ENCODE assay signal across 18 cellular contexts in the genomic region with DNA sequence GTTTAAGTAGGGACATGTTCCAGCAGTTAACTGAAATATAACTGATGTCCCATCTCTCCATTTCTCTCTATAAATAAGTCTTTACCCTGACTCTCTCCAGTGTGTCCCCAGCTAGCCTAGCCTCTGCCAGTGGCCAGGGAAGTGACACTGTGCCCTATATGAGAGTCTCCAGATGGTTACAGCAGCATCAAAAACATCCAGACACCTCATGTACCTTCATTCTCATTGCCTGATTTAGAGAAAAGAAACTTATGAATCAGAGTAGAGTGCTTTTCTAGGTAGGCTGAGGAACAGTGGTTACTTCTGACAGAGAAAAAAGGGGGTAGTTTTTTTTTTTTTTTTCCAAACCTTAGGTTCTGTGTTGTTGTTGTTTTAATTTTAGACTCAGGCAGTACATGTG.
DNase-seq lines count a peak whose midpoint lies in the region; ATAC-seq, FAIRE-seq and TF ChIP-seq lines count a peak whose summit lies in the region.
"Had no signal": no experiment of that assay in that cellular context is flagged by ENCODE, and none has a peak within 500 bp of the region (broad histone marks: within the 10 kb centered on the region; RNA-seq: fewer than 3 reads in every experiment).

No MANE protein-coding gene starts in this region.

- peaks cover 22% of the 10 kb centered on the region for H3K4me1 Mint-ChIP-seq in activated naive CD4-positive, alpha-beta T cell treated with anti-CD3 and anti-CD28 coated beads for 36 hours (ENCODE audit: low read depth)
- H3K4me1 Mint-ChIP-seq in activated T-helper 17 cell treated with anti-CD3 and anti-CD28 coated beads, Interleukin-2, amount 50 U/mL, for 72 hours = peaks cover 15% of the 10 kb centered on the region

- no peak overlapping the region for H2AFZ ChIP-seq in H1 (ENCODE audit: low read length)
- H2AFZ ChIP-seq: GM23338 had no signal

- H2BK120ac ChIP-seq in H1 (replicated peaks; ENCODE audit: low read depth, low read length) = no peak overlapping the region

- no peak overlapping the region for H2BK12ac ChIP-seq in H1 (ENCODE audit: low read depth, low read length)

- no peak overlapping the region for H3K4ac ChIP-seq in H1 (replicated peaks; ENCODE audit: insufficient read length, low read depth, low read length)

- DNase-seq in activated naive CD4-positive, alpha-beta T cell treated with anti-CD3 and anti-CD28 coated beads for 36 hours = peak; percentile 13
- no peak for DNase-seq in activated naive CD4-positive, alpha-beta T cell (lab: John Stamatoyannopoulos, UW)
- no peak for DNase-seq in H1 (ENCODE audit: low read depth in 1 of 2, low spot score in 2 of 2)
- no peak for DNase-seq in tibial artery
- no peak for DNase-seq in kidney
- DNase-seq: BE2C; CD8-positive, alpha-beta T cell; DND-41; GDM1; NCI-H1092; NCI-H774; Right ventricle myocardium superior had no signal

- no peak for TF ChIP-seq RAD21 in H1 (IDR thresholded peaks at IDR 0.05 in 1 of 2, conservative IDR thresholded peaks at IDR 0.05 in 1 of 2; ENCODE audit: low read depth in 2 of 2, low read length in 2 of 2)

- H3K4me3 ChIP-seq in H1 (ENCODE audit: extremely low read depth in 1 of 4, insufficient read depth in 2 of 4, low read depth in 3 of 4, low read length in 4 of 4) (no peak overlapping the region), tibial artery (no peak overlapping the region), kidney (ENCODE audit: low read length in 2 of 2) (no peak overlapping the region)
- H3K4me3 ChIP-seq: GM23338 had no signal

- H3K23me2 ChIP-seq in H1 (ENCODE audit: low read depth, low read length) = no peaks in the 10 kb centered on the region

- no peak overlapping the region for H3K27ac Mint-ChIP-seq in activated naive CD4-positive, alpha-beta T cell treated with anti-CD3 and anti-CD28 coated beads for 36 hours
- H3K27ac Mint-ChIP-seq in activated T-helper 17 cell treated with anti-CD3 and anti-CD28 coated beads, Interleukin-2, amount 50 U/mL, for 72 hours = peak overlapping the region; percentile 34
- H3K27ac Mint-ChIP-seq: CD8-positive, alpha-beta T cell; GM23338 had no signal

- no peak overlapping the region for H3K23ac ChIP-seq in H1 (ENCODE audit: insufficient read length)

- H2AK5ac ChIP-seq in H1 (ENCODE audit: low read depth, low read length) = no peak overlapping the region

- H3K14ac ChIP-seq in H1 (ENCODE audit: insufficient read length) = no peak overlapping the region

- no peaks in the 10 kb centered on the region for H3K36me3 ChIP-seq in H1 (ENCODE audit: control insufficient read depth in 2 of 4, insufficient read depth in 4 of 4, low read length in 3 of 4)
- H3K36me3 ChIP-seq in tibial artery = no peaks in the 10 kb centered on the region
- H3K36me3 ChIP-seq in kidney (ENCODE audit: control insufficient read depth in 1 of 2, insufficient read depth in 2 of 2, low read length in 2 of 2) = no peaks in the 10 kb centered on the region
- H3K36me3 ChIP-seq: BE2C had no signal

- POLR2A ChIA-PET in H1 (lab: Charles Lee; ENCODE audit: partially characterized antibody) = no interaction called here

- H3K79me1 ChIP-seq in H1 (ENCODE audit: low read depth, low read length) = peaks cover 3% of the 10 kb centered on the region; the same call in 1 of the 2 replicates

- H3K27me3 ChIP-seq in H1 (replicated peaks in 1 of 4; ENCODE audit: control insufficient read depth in 3 of 4, extremely low read depth in 1 of 4, insufficient read depth in 3 of 4, low read length in 3 of 4) (no peaks in the 10 kb centered on the region), tibial artery (no peaks in the 10 kb centered on the region)
- H3K27me3 ChIP-seq: BE2C had no signal

- no peak overlapping the region for H3K4me2 ChIP-seq in H1 (ENCODE audit: insufficient read depth in 1 of 2, low read depth in 2 of 2, low read length in 2 of 2)

- CTCF ChIA-PET in activated naive CD4-positive, alpha-beta T cell treated with anti-CD3 and anti-CD28 coated beads for 36 hours (lab: Charles Lee) = no interaction called here
- CTCF ChIA-PET in H1 (lab: Charles Lee; ENCODE audit: partially characterized antibody) = interaction anchor here (1.0 kb wide), 1 partner anchor 233 kb away, joined by 3 read pairs; no protein-coding TSS in a partner anchor

- H4K20me1 ChIP-seq in H1 (replicated peaks in 1 of 2; ENCODE audit: control insufficient read depth in 1 of 2, insufficient read depth in 2 of 2, low read length in 2 of 2) = no peaks in the 10 kb centered on the region

- no peak overlapping the region for H4K5ac ChIP-seq in H1 (ENCODE audit: insufficient read length, low read depth, low read length)

- no peak for TF ChIP-seq CTCF in H1 (IDR thresholded peaks at IDR 0.05; ENCODE audit: control extremely low read depth in 1 of 3, insufficient read depth in 1 of 3, low read depth in 1 of 3, low read length in 3 of 3)
- TF ChIP-seq CTCF in tibial artery (IDR thresholded peaks at IDR 0.05) = no peak
- TF ChIP-seq CTCF in kidney (IDR thresholded peaks at IDR 0.05; ENCODE audit: borderline replicate concordance, extremely low read depth, insufficient read depth) = no peak

- no peak for TF ChIP-seq EP300 in H1 (IDR thresholded peaks at IDR 0.05; ENCODE audit: borderline replicate concordance in 1 of 2, low read depth in 2 of 2, low read length in 2 of 2)

- H3K9me3 ChIP-seq in H1 (ENCODE audit: insufficient read depth in 2 of 2, low read depth in 1 of 2, low read length in 1 of 2) (no peaks in the 10 kb centered on the region), tibial artery (no peaks in the 10 kb centered on the region), kidney (ENCODE audit: control insufficient read depth in 1 of 2, low read length in 2 of 2) (no peaks in the 10 kb centered on the region)
- H3K9me3 ChIP-seq: BE2C had no signal

- peaks cover 3 to 6% (median 5%) of the 10 kb centered on the region in 4 experiments; a peak in 5 of 7 replicates for H3K4me1 ChIP-seq in H1 (replicated peaks in 1 of 4; ENCODE audit: control insufficient read depth in 3 of 4, insufficient read depth in 4 of 4, low read length in 3 of 4)
- peaks cover 5 to 52% (median 27%) of the 10 kb centered on the region in 4 donors for H3K4me1 ChIP-seq in tibial artery
- H3K4me1 ChIP-seq in kidney (ENCODE audit: control insufficient read depth in 1 of 2, insufficient read depth in 1 of 2, low read depth in 1 of 2, low read length in 2 of 2) = peaks cover 5 to 9% of the 10 kb centered on the region in 2 donors

- ATAC-seq in activated T-helper 17 cell treated with anti-CD3 and anti-CD28 coated beads, Interleukin-2, amount 50 U/mL, for 72 hours (replicated peaks) = peak; percentile 94
- no peak for ATAC-seq in GM18873 (IDR thresholded peaks at IDR 0.05; ENCODE audit: low FRiP score, unreplicated experiment)
- ATAC-seq: CD8-positive, alpha-beta T cell; GM23338; Panc1 had no signal

- no peak overlapping the region for H3K56ac ChIP-seq in H1 (replicated peaks; ENCODE audit: insufficient read length, low read depth, low read length)

- H3K27me3 Mint-ChIP-seq in activated naive CD4-positive, alpha-beta T cell treated with anti-CD3 and anti-CD28 coated beads for 36 hours (ENCODE audit: low read depth) = no peaks in the 10 kb centered on the region
- no peaks in the 10 kb centered on the region for H3K27me3 Mint-ChIP-seq in activated T-helper 17 cell treated with anti-CD3 and anti-CD28 coated beads, Interleukin-2, amount 50 U/mL, for 72 hours

- H3K36me3 Mint-ChIP-seq in activated naive CD4-positive, alpha-beta T cell treated with anti-CD3 and anti-CD28 coated beads for 36 hours (ENCODE audit: low read depth) = no peaks in the 10 kb centered on the region
- peaks cover 5% of the 10 kb centered on the region for H3K36me3 Mint-ChIP-seq in activated T-helper 17 cell treated with anti-CD3 and anti-CD28 coated beads, Interleukin-2, amount 50 U/mL, for 72 hours (ENCODE audit: low read depth)
- H3K36me3 Mint-ChIP-seq: CD8-positive, alpha-beta T cell had no signal

- H3K18ac ChIP-seq in H1 (ENCODE audit: extremely low read depth, low read length) = 0 out of 2 replicates have a peak overlapping the region, but pooled peaks have one; percentile 73

- H2BK20ac ChIP-seq in H1 (ENCODE audit: low read length) = no peak overlapping the region

- intact Hi-C loops in activated naive CD4-positive, alpha-beta T cell treated with anti-CD3 and anti-CD28 coated beads for 36 hours (cut with micrococcal nuclease) = no loop called here
- intact Hi-C loops in tibial artery (cut with DNase I; ENCODE audit: low total_unique reads) (no loop called here), kidney (cut with DNase I) (no loop called here)

- H4K91ac ChIP-seq in H1 (replicated peaks; ENCODE audit: insufficient read length, low read length) = no peak overlapping the region

- H2BK15ac ChIP-seq in H1 (ENCODE audit: low read length) = no peak overlapping the region

- H2BK5ac ChIP-seq in H1 (ENCODE audit: low read depth, low read length) = no peak overlapping the region

- H3K9me3 Mint-ChIP-seq in activated naive CD4-positive, alpha-beta T cell treated with anti-CD3 and anti-CD28 coated beads for 36 hours = no peaks in the 10 kb centered on the region
- no peaks in the 10 kb centered on the region for H3K9me3 Mint-ChIP-seq in activated T-helper 17 cell treated with anti-CD3 and anti-CD28 coated beads, Interleukin-2, amount 50 U/mL, for 72 hours
- H3K9me3 Mint-ChIP-seq: CD8-positive, alpha-beta T cell; GM23338 had no signal

- no peak for TF ChIP-seq POLR2A in H1 (IDR thresholded peaks at IDR 0.05; ENCODE audit: control extremely low read depth in 1 of 2, low read depth in 2 of 2, low read length in 2 of 2)

- H3K79me2 ChIP-seq in H1 (ENCODE audit: control insufficient read depth in 1 of 2, insufficient read depth in 2 of 2, low read length in 2 of 2) = peaks cover 0 to 11% of the 10 kb centered on the region in 2 experiments; a peak in 2 of 4 replicates

- FAIRE-seq in H1 (lab: Jason Lieb, UNC) (no peak), kidney (lab: Jason Lieb, UNC) (no peak)
- FAIRE-seq: D721Med had no signal

- H3K4me3 Mint-ChIP-seq in activated naive CD4-positive, alpha-beta T cell treated with anti-CD3 and anti-CD28 coated beads for 36 hours = no peak overlapping the region
- peak overlapping the region; percentile 12 for H3K4me3 Mint-ChIP-seq in activated T-helper 17 cell treated with anti-CD3 and anti-CD28 coated beads, Interleukin-2, amount 50 U/mL, for 72 hours
- H3K4me3 Mint-ChIP-seq: CD8-positive, alpha-beta T cell; GM23338 had no signal

- H4K8ac ChIP-seq in H1 (ENCODE audit: extremely low read depth, insufficient read depth, low read length) = no peak overlapping the region

- no peak overlapping the region for H3K9ac ChIP-seq in H1 (replicated peaks in 1 of 4; ENCODE audit: extremely low read depth in 1 of 4, low read depth in 3 of 4, low read length in 3 of 4)
- H3K9ac ChIP-seq in kidney (ENCODE audit: low read length in 2 of 2) = no peak overlapping the region

- H3K27ac ChIP-seq in H1 (ENCODE audit: low read depth, low read length) (no peak overlapping the region), tibial artery (peak overlapping the region; percentile 3 to 23), kidney (ENCODE audit: low read depth in 2 of 2, low read length in 2 of 2) (no peak overlapping the region)
- H3K27ac ChIP-seq: HL-60 had no signal

TF ChIP-seq in H1, 55 proteins besides CTCF, POLR2A, EP300 and RAD21 (continues in another document):
- TF ChIP-seq CTBP2 (IDR thresholded peaks at IDR 0.05; ENCODE audit: borderline replicate concordance, insufficient read depth, insufficient read length, low read length) (no peak), CBX8 (IDR thresholded peaks at IDR 0.05; ENCODE audit: borderline replicate concordance, low read depth, low read length) (no peak), CBX5 (IDR thresholded peaks at IDR 0.05; ENCODE audit: low read depth, low read length) (no peak)

Comparison
In these comparisons a context has a peak if more than half of its experiments do, and no peak if none do; other contexts are left out.
1. H3K27ac ChIP-seq: peak in tibial artery (2 of 2); none in H1 (single experiment) and kidney (0 of 2).